In the genomic region with DNA sequence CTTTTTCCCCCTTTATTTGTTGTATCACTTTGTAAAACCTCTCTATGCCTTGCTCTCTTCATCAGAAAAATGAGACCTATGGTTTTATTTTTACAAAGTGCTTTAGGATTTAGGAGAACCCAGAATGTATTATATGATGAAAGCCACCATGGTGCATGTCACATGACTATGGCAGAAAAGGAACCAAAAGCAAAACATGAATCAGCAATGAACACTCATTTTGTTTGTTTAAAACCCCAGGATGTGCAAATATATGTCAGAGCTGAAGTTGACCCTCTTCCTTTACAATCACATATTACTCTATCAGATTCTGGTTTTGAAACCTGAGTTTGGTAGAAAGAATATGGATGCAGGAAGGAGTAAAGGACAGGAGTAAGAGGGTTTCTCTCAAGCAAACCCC, we compare ENCODE assay signal across 20 cellular contexts.
A peak's percentile ranks its signal among the peaks of the same experiment; 100 is the strongest.
DNase-seq lines count a peak whose midpoint lies in the region; ATAC-seq and TF ChIP-seq lines count a peak whose summit lies in the region.
"Had no signal": no experiment of that assay in that cellular context is flagged by ENCODE, and none has a peak within 500 bp of the region (broad histone marks: within the 10 kb centered on the region; RNA-seq: fewer than 3 reads in every experiment).

No MANE protein-coding gene starts in this region.

- H2AFZ ChIP-seq in mesenchymal stem cell (ENCODE audit: low read depth, low read length) = no peak overlapping the region

- peaks cover 4% of the 10 kb centered on the region for H3K4me1 ChIP-seq in mesenchymal stem cell (ENCODE audit: control insufficient read depth, insufficient read depth, low read depth, low read length)
- H3K4me1 ChIP-seq: thyroid gland had no signal

- no peak overlapping the region for H4K8ac ChIP-seq in mesenchymal stem cell (ENCODE audit: low read length)

- no peak overlapping the region for H3K9ac ChIP-seq in mesenchymal stem cell (ENCODE audit: low read length)

- no peaks in the 10 kb centered on the region for H3K9me3 ChIP-seq in mesenchymal stem cell (ENCODE audit: control insufficient read depth, low read length)
- H3K9me3 ChIP-seq: thyroid gland had no signal

- peak overlapping the region; percentile 14 for H3K27ac ChIP-seq in brain microvascular endothelial cell
- H3K27ac ChIP-seq in mesenchymal stem cell (ENCODE audit: low read length, poor library complexity, severe bottlenecking) = peak overlapping the region; percentile 86
- H3K27ac ChIP-seq: skin epidermis, thyroid gland had no signal

- DNase-seq in EH (ENCODE audit: low read depth) = peak; percentile 49
- DNase-seq in HT1080 (ENCODE audit: low read depth) = peak; percentile 58
- no peak for DNase-seq in brain microvascular endothelial cell
- DNase-seq in mesenchymal stem cell = peak; percentile 71
- no peak for DNase-seq in putamen (ENCODE audit: low spot score)
- DNase-seq: activated CD4-positive, alpha-beta T cell treated with anti-CD3 and anti-CD28 coated beads, Interleukin-2, amount 10 ng/mL, durations not matched to agents 24 days and 14 days; activated naive CD8-positive, alpha-beta T cell treated with anti-CD3 and anti-CD28 coated beads, Interleukin-2, amount 10 ng/mL, durations not matched to agents 7 days and 5 days; CD4-positive, CD25-positive, alpha-beta regulatory T cell; GDM1; glutamatergic neuron; midbrain; NCI-H1417; NCI-H2171; nucleus accumbens; SIG-M5; T1000; thyroid gland had no signal

- no peak overlapping the region for H3K23ac ChIP-seq in mesenchymal stem cell (ENCODE audit: low read length in 2 of 2)

- H2BK5ac ChIP-seq in mesenchymal stem cell (ENCODE audit: low read depth, low read length, poor library complexity, severe bottlenecking) = no peak overlapping the region

- no peak overlapping the region for H3K4me3 ChIP-seq in brain microvascular endothelial cell (ENCODE audit: low read depth, low read length)
- H3K4me3 ChIP-seq in mesenchymal stem cell (ENCODE audit: insufficient read depth in 1 of 2, low read depth in 1 of 2, low read length in 2 of 2) = no peak overlapping the region
- H3K4me3 ChIP-seq: skin epidermis, thyroid gland had no signal

- ATAC-seq in GM19467 (IDR thresholded peaks at IDR 0.05; ENCODE audit: unreplicated experiment) (no peak), GM18520 (IDR thresholded peaks at IDR 0.05; ENCODE audit: unreplicated experiment) (no peak)

- peak overlapping the region in 1 of 2 experiments; percentile 17 for H3K4ac ChIP-seq in mesenchymal stem cell (ENCODE audit: low read depth in 1 of 2, low read length in 2 of 2)

- TF ChIP-seq CTCF in brain microvascular endothelial cell (IDR thresholded peaks at IDR 0.05; ENCODE audit: low read depth, low read length, missing control alignments) = no peak

- no peak overlapping the region for H3K14ac ChIP-seq in mesenchymal stem cell (ENCODE audit: low read length in 2 of 2)

- no peaks in the 10 kb centered on the region for H3K27me3 ChIP-seq in brain microvascular endothelial cell (replicated peaks)
- no peaks in the 10 kb centered on the region for H3K27me3 ChIP-seq in mesenchymal stem cell (ENCODE audit: control insufficient read depth in 1 of 2, insufficient read depth in 1 of 2, low read length in 2 of 2)
- H3K27me3 ChIP-seq: thyroid gland had no signal

- peak overlapping the region; percentile 12 to 29 for H2BK12ac ChIP-seq in mesenchymal stem cell (ENCODE audit: low read length in 2 of 2)

- H2BK15ac ChIP-seq in mesenchymal stem cell (ENCODE audit: low read depth, poor library complexity, severe bottlenecking) = no peak overlapping the region

- H2AK5ac ChIP-seq in mesenchymal stem cell (ENCODE audit: low read length, severe bottlenecking) = no peak overlapping the region

- no peak overlapping the region for H4K91ac ChIP-seq in mesenchymal stem cell (ENCODE audit: low read length)

- peaks cover 4% of the 10 kb centered on the region for H3K79me1 ChIP-seq in mesenchymal stem cell (replicated peaks; ENCODE audit: low read length, poor library complexity, severe bottlenecking)

- H3K36me3 ChIP-seq in brain microvascular endothelial cell (replicated peaks) (no peaks in the 10 kb centered on the region), mesenchymal stem cell (ENCODE audit: control insufficient read depth in 1 of 2, insufficient read depth in 2 of 2, low read depth in 1 of 2, low read length in 2 of 2) (peaks cover 0 to 6% of the 10 kb centered on the region in 2 experiments)
- H3K36me3 ChIP-seq: thyroid gland had no signal

- in situ Hi-C loops in brain microvascular endothelial cell (cut with HindIII; ENCODE audit: low pct_ligation_motif_present, low sequenced_read_pairs) = no loop called here

- H2BK120ac ChIP-seq in mesenchymal stem cell (ENCODE audit: low read depth, low read length) = no peak overlapping the region

- H3K18ac ChIP-seq in mesenchymal stem cell (ENCODE audit: low read depth in 1 of 2, low read length in 2 of 2) = peak overlapping the region in 1 of 2 experiments; percentile 16

- H3K4me2 ChIP-seq in mesenchymal stem cell (ENCODE audit: low read length, poor library complexity, severe bottlenecking) = no peak overlapping the region

Comparison
In these comparisons a context has a peak if more than half of its experiments do, and no peak if none do; other contexts are left out.
1. DNase-seq: peak in EH (single experiment), HT1080 (single experiment) and mesenchymal stem cell (single experiment); none in brain microvascular endothelial cell (single experiment) and putamen (single experiment).